ENCODE assay signal across 22 cellular contexts in genomic region chr11:131955901-131956300, GRCh38.
"Had no signal": no experiment of that assay in that cellular context is flagged by ENCODE, and none has a peak within 500 bp of the region (broad histone marks: within the 10 kb centered on the region; RNA-seq: fewer than 3 reads in every experiment).

No MANE protein-coding gene starts in this region.

- H3K4me1 ChIP-seq: adrenal gland, esophagus squamous epithelium, parathyroid adenoma, upper lobe of right lung had no signal

- H3K27me3 Mint-ChIP-seq: stimulated activated naive B cell treated with anti-CD40 and anti-IgM and Interleukin-4, amounts not matched to agents 10 μg/mL and 1 μg/mL and 100 μg/mL, for 72 hours had no signal

- H3K4me1 Mint-ChIP-seq: naive thymus-derived CD4-positive, alpha-beta T cell; stimulated activated naive B cell treated with anti-CD40 and anti-IgM and Interleukin-4, amounts not matched to agents 10 μg/mL and 1 μg/mL and 100 μg/mL, for 72 hours had no signal

- H3K4me3 ChIP-seq: adrenal gland, esophagus squamous epithelium, sigmoid colon, thoracic aorta, upper lobe of right lung had no signal

- H3K27ac ChIP-seq: adrenal gland, esophagus squamous epithelium, parathyroid adenoma, sigmoid colon, thoracic aorta, upper lobe of right lung, WERI-Rb-1 had no signal

- H3K9me3 ChIP-seq: adrenal gland, esophagus squamous epithelium, sigmoid colon, thoracic aorta, upper lobe of right lung had no signal

- H3K4me3 Mint-ChIP-seq: activated T-helper 1 cell treated with anti-CD3 and anti-CD28 coated beads, Interleukin-12 subunit alpha, Interleukin-12 subunit beta, Interleukin-2, Interleukin-4 antibody, amounts not matched to agents 30 ng/mL and 10 ng/mL and 1 ng/mL, durations not matched to agents 14 hours and 24 hours and 36 hours; naive thymus-derived CD4-positive, alpha-beta T cell; stimulated activated naive B cell treated with anti-CD40 and anti-IgM and Interleukin-4, amounts not matched to agents 10 μg/mL and 1 μg/mL and 100 μg/mL, for 72 hours had no signal

- H3K36me3 ChIP-seq: adrenal gland, esophagus squamous epithelium, sigmoid colon, thoracic aorta, upper lobe of right lung, WERI-Rb-1 had no signal

- DNase-seq: activated CD4-positive, alpha-beta T cell treated with anti-CD3 and anti-CD28 coated beads, Interleukin-2, amount 50 U/mL, for 48 hours; activated gamma-delta T cell treated with Interleukin-2 at 50 U/mL for 16 hours; activated T-cell treated with anti-CD3 and anti-CD28 coated beads for 4 hours; adrenal gland; caudate nucleus; cortex of kidney; esophagus squamous epithelium; hypothalamus; left ventricle myocardium superior; mesendoderm; naive thymus-derived CD4-positive, alpha-beta T cell; sigmoid colon; stimulated activated CD4-positive, alpha-beta T cell treated with anti-CD3 and anti-CD28 coated beads, Interleukin-4, amount 100 ng/mL, for 24 hours; stimulated activated naive B cell treated with anti-CD40 and anti-IgM and Interleukin-4, amounts not matched to agents 10 μg/mL and 1 μg/mL and 100 μg/mL, for 72 hours; SW 1271; T-helper 2 cell; upper lobe of right lung; WERI-Rb-1 had no signal

- H3K36me3 Mint-ChIP-seq: naive thymus-derived CD4-positive, alpha-beta T cell; stimulated activated naive B cell treated with anti-CD40 and anti-IgM and Interleukin-4, amounts not matched to agents 10 μg/mL and 1 μg/mL and 100 μg/mL, for 72 hours had no signal

- H2AFZ ChIP-seq: parathyroid adenoma had no signal

- H3K27me3 ChIP-seq: adrenal gland, esophagus squamous epithelium, sigmoid colon, upper lobe of right lung had no signal

- H3K27ac Mint-ChIP-seq: activated naive CD4-positive, alpha-beta T cell treated with anti-CD3 and anti-CD28 coated beads, Interleukin-2, amount 50 U/mL, for 72 hours; activated T-helper 1 cell treated with anti-CD3 and anti-CD28 coated beads, Interleukin-12 subunit alpha, Interleukin-12 subunit beta, Interleukin-2, Interleukin-4 antibody, amounts not matched to agents 30 ng/mL and 10 ng/mL and 1 ng/mL, durations not matched to agents 14 hours and 24 hours and 36 hours; naive thymus-derived CD4-positive, alpha-beta T cell; stimulated activated naive B cell treated with anti-CD40 and anti-IgM and Interleukin-4, amounts not matched to agents 10 μg/mL and 1 μg/mL and 100 μg/mL, for 72 hours had no signal

- H3K9ac ChIP-seq: parathyroid adenoma had no signal

- ATAC-seq: activated naive CD4-positive, alpha-beta T cell treated with anti-CD3 and anti-CD28 coated beads, Interleukin-2, amount 50 U/mL, for 72 hours; left ventricle myocardium superior; naive thymus-derived CD4-positive, alpha-beta T cell; stimulated activated naive B cell treated with anti-CD40 and anti-IgM and Interleukin-4, amounts not matched to agents 10 μg/mL and 1 μg/mL and 100 μg/mL, for 72 hours; upper lobe of right lung had no signal
